Comparison of ENCODE assay signal across 1 cellular context in the genomic region with DNA sequence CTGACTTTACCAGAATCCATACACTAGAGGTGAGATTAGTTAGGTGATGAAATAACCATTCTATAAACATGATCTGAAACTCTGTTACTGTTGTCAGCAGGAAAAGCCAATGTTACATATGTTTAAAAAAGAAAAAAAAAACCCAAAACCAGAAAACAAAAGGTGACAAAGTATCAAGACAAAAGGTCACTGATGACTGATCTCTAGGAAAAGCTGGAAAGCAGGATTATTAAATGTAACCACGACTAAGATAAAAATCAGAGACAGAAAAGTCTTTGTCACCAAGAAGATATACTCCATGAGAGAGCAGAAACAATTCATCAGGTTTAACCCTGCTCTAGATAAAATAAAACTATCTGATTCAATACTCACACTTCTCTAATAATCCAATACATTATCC.
TF ChIP-seq lines count a peak whose summit lies in the region.

No MANE protein-coding gene starts in this region.

TF ChIP-seq in HEK293, 187 proteins besides CTCF, POLR2A, EP300 and RAD21 (continued from another document):
- TF ChIP-seq, protein P1, sequence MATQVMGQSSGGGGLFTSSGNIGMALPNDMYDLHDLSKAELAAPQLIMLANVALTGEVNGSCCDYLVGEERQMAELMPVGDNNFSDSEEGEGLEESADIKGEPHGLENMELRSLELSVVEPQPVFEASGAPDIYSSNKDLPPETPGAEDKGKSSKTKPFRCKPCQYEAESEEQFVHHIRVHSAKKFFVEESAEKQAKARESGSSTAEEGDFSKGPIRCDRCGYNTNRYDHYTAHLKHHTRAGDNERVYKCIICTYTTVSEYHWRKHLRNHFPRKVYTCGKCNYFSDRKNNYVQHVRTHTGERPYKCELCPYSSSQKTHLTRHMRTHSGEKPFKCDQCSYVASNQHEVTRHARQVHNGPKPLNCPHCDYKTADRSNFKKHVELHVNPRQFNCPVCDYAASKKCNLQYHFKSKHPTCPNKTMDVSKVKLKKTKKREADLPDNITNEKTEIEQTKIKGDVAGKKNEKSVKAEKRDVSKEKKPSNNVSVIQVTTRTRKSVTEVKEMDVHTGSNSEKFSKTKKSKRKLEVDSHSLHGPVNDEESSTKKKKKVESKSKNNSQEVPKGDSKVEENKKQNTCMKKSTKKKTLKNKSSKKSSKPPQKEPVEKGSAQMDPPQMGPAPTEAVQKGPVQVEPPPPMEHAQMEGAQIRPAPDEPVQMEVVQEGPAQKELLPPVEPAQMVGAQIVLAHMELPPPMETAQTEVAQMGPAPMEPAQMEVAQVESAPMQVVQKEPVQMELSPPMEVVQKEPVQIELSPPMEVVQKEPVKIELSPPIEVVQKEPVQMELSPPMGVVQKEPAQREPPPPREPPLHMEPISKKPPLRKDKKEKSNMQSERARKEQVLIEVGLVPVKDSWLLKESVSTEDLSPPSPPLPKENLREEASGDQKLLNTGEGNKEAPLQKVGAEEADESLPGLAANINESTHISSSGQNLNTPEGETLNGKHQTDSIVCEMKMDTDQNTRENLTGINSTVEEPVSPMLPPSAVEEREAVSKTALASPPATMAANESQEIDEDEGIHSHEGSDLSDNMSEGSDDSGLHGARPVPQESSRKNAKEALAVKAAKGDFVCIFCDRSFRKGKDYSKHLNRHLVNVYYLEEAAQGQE (tag by site-specific recombination; IDR thresholded peaks at IDR 0.05): no peak
- no peak for TF ChIP-seq HOXD13 (CRISPR knock-in tag; IDR thresholded peaks at IDR 0.05; ENCODE audit: borderline replicate concordance)
- TF ChIP-seq, protein P2, sequence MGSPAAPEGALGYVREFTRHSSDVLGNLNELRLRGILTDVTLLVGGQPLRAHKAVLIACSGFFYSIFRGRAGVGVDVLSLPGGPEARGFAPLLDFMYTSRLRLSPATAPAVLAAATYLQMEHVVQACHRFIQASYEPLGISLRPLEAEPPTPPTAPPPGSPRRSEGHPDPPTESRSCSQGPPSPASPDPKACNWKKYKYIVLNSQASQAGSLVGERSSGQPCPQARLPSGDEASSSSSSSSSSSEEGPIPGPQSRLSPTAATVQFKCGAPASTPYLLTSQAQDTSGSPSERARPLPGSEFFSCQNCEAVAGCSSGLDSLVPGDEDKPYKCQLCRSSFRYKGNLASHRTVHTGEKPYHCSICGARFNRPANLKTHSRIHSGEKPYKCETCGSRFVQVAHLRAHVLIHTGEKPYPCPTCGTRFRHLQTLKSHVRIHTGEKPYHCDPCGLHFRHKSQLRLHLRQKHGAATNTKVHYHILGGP (tag by site-specific recombination; IDR thresholded peaks at IDR 0.05): peak; percentile 56; the same call in 1 of the 2 replicates
TF ChIP-seq in HEK293: peak in this region for 1.
